Comparison of ENCODE assay signal across 11 cellular contexts in genomic region chr10:3452234-3452633, GRCh38.
DNase-seq lines count a peak whose midpoint lies in the region; ATAC-seq and TF ChIP-seq lines count a peak whose summit lies in the region.
"Had no signal": no experiment of that assay in that cellular context is flagged by ENCODE, and none has a peak within 500 bp of the region (broad histone marks: within the 10 kb centered on the region; RNA-seq: fewer than 3 reads in every experiment).

No MANE protein-coding gene starts in this region.

- no peaks in the 10 kb centered on the region for H3K4me1 ChIP-seq in MM.1S (ENCODE audit: low read length)
- H3K4me1 ChIP-seq: pancreas had no signal

- BruUV-seq in MCF 10A (replicated peaks; lab: Mats Ljungman, UMichigan), result no TSS peak

- no peaks in the 10 kb centered on the region for H3K27me3 ChIP-seq in MM.1S (replicated peaks; ENCODE audit: insufficient read depth, low read length)
- H3K27me3 ChIP-seq: pancreas had no signal

- H3K9me3 Mint-ChIP-seq in MCF 10A (ENCODE audit: unreplicated experiment), result no peaks in the 10 kb centered on the region

- CTCF ChIA-PET in MCF 10A (lab: Yijun Ruan, JAX), result interaction anchor here (0.6 to 1.2 kb wide), 5 partner anchors 13 to 399 kb away, joined by 3 to 6 read pairs (median 3); no protein-coding TSS in a partner anchor

- no peaks in the 10 kb centered on the region for H4K20me1 ChIP-seq in MM.1S (ENCODE audit: insufficient read depth, low read length)

- H3K27ac Mint-ChIP-seq in MCF 10A (ENCODE audit: low read depth, unreplicated experiment), result peak overlapping the region; percentile 78

- no peaks in the 10 kb centered on the region for H3F3A ChIP-seq in MM.1S (ENCODE audit: insufficient read depth, low read length)

- H2AFZ ChIP-seq in MM.1S (ENCODE audit: low read length), result no peak overlapping the region

- intact Hi-C loops in MCF 10A (cut with micrococcal nuclease), result loop anchor here (5.0 kb wide), 1 partner anchor 205 kb away; no protein-coding TSS in a partner anchor

- no peaks in the 10 kb centered on the region for H3K36me3 Mint-ChIP-seq in MCF 10A (ENCODE audit: insufficient read depth, unreplicated experiment)

- DNase-seq in HFF-Myc (ENCODE audit: extremely low read depth, low read depth), result peak; percentile 92
- peak; percentile 70 for DNase-seq in MCF 10A (ENCODE audit: unreplicated experiment)
- peak; percentile 68 for DNase-seq in islet precursor cell
- peak; percentile 95 for DNase-seq in stromal cell of bone marrow (ENCODE audit: low read depth)
- no peak for DNase-seq in stimulated activated CD4-positive, alpha-beta T cell treated with anti-CD3 and anti-CD28 coated beads, Interleukin-2, amount 100 ng/mL, for 48 hours
- no peak for DNase-seq in HPDE6-E6E7 (ENCODE audit: extremely low spot score)
- no peak for DNase-seq in MM.1S
- DNase-seq: activated CD8-positive, alpha-beta memory T cell treated with anti-CD3 and anti-CD28 coated beads, Interleukin-2, amount 50 U/mL, for 48 hours; NCI-H1092; pancreas had no signal

- no peak overlapping the region for H3K9ac ChIP-seq in MM.1S (ENCODE audit: low read length)

- H3K4me2 ChIP-seq in MM.1S (ENCODE audit: low read depth, low read length), result no peak overlapping the region

- peak overlapping the region; percentile 18 for H3K4me3 Mint-ChIP-seq in MCF 10A (ENCODE audit: unreplicated experiment)

- peaks cover 34% of the 10 kb centered on the region for H3K4me1 Mint-ChIP-seq in MCF 10A (ENCODE audit: insufficient read depth, unreplicated experiment)

- H3K9me3 ChIP-seq in MM.1S (replicated peaks; ENCODE audit: insufficient read depth, low read length), result no peaks in the 10 kb centered on the region
- H3K9me3 ChIP-seq: pancreas had no signal

- H3K79me2 ChIP-seq in MM.1S (ENCODE audit: low read length), result no peaks in the 10 kb centered on the region

- H3K4me3 ChIP-seq in HFF-Myc (replicated peaks; ENCODE audit: low read depth, low read length), result no peak overlapping the region
- no peak overlapping the region for H3K4me3 ChIP-seq in MM.1S (ENCODE audit: low read length)
- H3K4me3 ChIP-seq: pancreas had no signal

- peak; percentile 49 for TF ChIP-seq CTCF in HFF-Myc (IDR thresholded peaks at IDR 0.05; ENCODE audit: low read depth, low read length, missing control alignments)
- peak; percentile 20 for TF ChIP-seq CTCF in MCF 10A (IDR thresholded peaks at IDR 0.05; ENCODE audit: unreplicated experiment)
- TF ChIP-seq CTCF in MM.1S (IDR thresholded peaks at IDR 0.05; ENCODE audit: low read length), result no peak

- H3K9me2 ChIP-seq in MM.1S (replicated peaks; ENCODE audit: insufficient read depth, low read length), result no peaks in the 10 kb centered on the region

- no peaks in the 10 kb centered on the region for H3K36me3 ChIP-seq in MM.1S (replicated peaks; ENCODE audit: insufficient read depth, low read length)
- H3K36me3 ChIP-seq: pancreas had no signal

- POLR2A ChIA-PET in MCF 10A (lab: Yijun Ruan, JAX), result interaction anchor here (0.6 to 5.3 kb wide), 17 partner anchors 7 to 1675 kb away, joined by 3 to 40 read pairs (median 5); partner anchors contain the start of gene KLF6

- H3K27ac ChIP-seq in MM.1S (ENCODE audit: low read length), result no peak overlapping the region

- H3K27me3 Mint-ChIP-seq in MCF 10A (ENCODE audit: insufficient read depth, unreplicated experiment), result no peaks in the 10 kb centered on the region

- no peak for ATAC-seq in activated CD4-positive, CD25-positive, alpha-beta regulatory T cell treated with anti-CD3 and anti-CD28 coated beads, Interleukin-2, amount 50 U/mL, for 24 hours

Comparison
In these comparisons a context has a peak if more than half of its experiments do, and no peak if none do; other contexts are left out.
1. DNase-seq: peak in HFF-Myc (single experiment), MCF 10A (single experiment), islet precursor cell (single experiment) and stromal cell of bone marrow (single experiment); none in stimulated activated CD4-positive, alpha-beta T cell treated with anti-CD3 and anti-CD28 coated beads, Interleukin-2, amount 100 ng/mL, for 48 hours (0 of 2), HPDE6-E6E7 (single experiment) and MM.1S (single experiment).